In the genomic region with DNA sequence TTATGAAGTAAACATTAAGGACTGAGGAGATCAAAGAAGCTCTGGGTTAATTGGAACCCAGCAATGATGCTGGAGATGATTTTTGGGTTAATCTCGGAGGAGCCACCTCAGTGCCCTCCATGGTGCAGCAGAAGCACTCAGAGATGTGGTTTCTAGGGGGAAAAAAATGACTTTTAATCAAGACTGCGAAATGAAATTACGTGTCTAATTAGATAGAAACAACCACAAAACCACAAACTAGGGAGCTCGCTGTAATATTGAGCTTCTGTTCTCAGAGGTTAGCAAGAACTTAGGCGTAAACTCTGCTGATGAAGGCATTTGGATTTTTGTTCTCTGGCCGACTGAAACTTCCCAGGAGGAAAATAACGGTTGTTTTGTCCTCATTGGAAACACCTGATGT, we compare ENCODE assay signal across 16 cellular contexts.
DNase-seq lines count a peak whose midpoint lies in the region; ATAC-seq and TF ChIP-seq lines count a peak whose summit lies in the region.
"Had no signal": no experiment of that assay in that cellular context is flagged by ENCODE, and none has a peak within 500 bp of the region (broad histone marks: within the 10 kb centered on the region; RNA-seq: fewer than 3 reads in every experiment).

No MANE protein-coding gene starts in this region.

- H3K9me3 Mint-ChIP-seq in activated naive CD4-positive, alpha-beta T cell treated with anti-CD3 and anti-CD28 coated beads for 36 hours: no peaks in the 10 kb centered on the region
- no peaks in the 10 kb centered on the region for H3K9me3 Mint-ChIP-seq in activated T-helper 17 cell treated with anti-CD3 and anti-CD28 coated beads, Interleukin-2, amount 50 U/mL, for 72 hours
- H3K9me3 Mint-ChIP-seq in stimulated activated naive B cell treated with anti-CD40 and anti-IgM and Interleukin-4, amounts not matched to agents 10 μg/mL and 1 μg/mL and 100 μg/mL, for 72 hours: no peaks in the 10 kb centered on the region
- H3K9me3 Mint-ChIP-seq: memory B cell had no signal

- H3K4me3 Mint-ChIP-seq in activated naive CD4-positive, alpha-beta T cell treated with anti-CD3 and anti-CD28 coated beads for 36 hours: no peak overlapping the region
- H3K4me3 Mint-ChIP-seq in activated T-helper 17 cell treated with anti-CD3 and anti-CD28 coated beads, Interleukin-2, amount 50 U/mL, for 72 hours: peak overlapping the region; percentile 44
- no peak overlapping the region for H3K4me3 Mint-ChIP-seq in stimulated activated naive B cell treated with anti-CD40 and anti-IgM and Interleukin-4, amounts not matched to agents 10 μg/mL and 1 μg/mL and 100 μg/mL, for 72 hours
- H3K4me3 Mint-ChIP-seq: memory B cell had no signal

- RAD21 ChIA-PET in HCT116 (lab: Charles Lee; ENCODE audit: low non-redundant PET in 1 of 2, low total read pairs in 2 of 2, uncharacterized antibody in 2 of 2, unreplicated experiment in 2 of 2): no interaction called here

- H3K79me2 ChIP-seq in HCT116 (ENCODE audit: insufficient read depth, low read length): no peaks in the 10 kb centered on the region

- H3K27ac ChIP-seq in HCT116 (ENCODE audit: low read depth, low read length): peak overlapping the region; percentile 19; the same call in 1 of the 2 replicates
- H3K27ac ChIP-seq: heart right ventricle, stomach had no signal

- H3K27me3 Mint-ChIP-seq in activated naive CD4-positive, alpha-beta T cell treated with anti-CD3 and anti-CD28 coated beads for 36 hours (ENCODE audit: low read depth): peaks cover 20% of the 10 kb centered on the region
- peaks cover 19% of the 10 kb centered on the region for H3K27me3 Mint-ChIP-seq in activated T-helper 17 cell treated with anti-CD3 and anti-CD28 coated beads, Interleukin-2, amount 50 U/mL, for 72 hours
- peaks cover 17 to 25% of the 10 kb centered on the region in 2 donors for H3K27me3 Mint-ChIP-seq in stimulated activated naive B cell treated with anti-CD40 and anti-IgM and Interleukin-4, amounts not matched to agents 10 μg/mL and 1 μg/mL and 100 μg/mL, for 72 hours

- H3K4me3 ChIP-seq in HCT116 (replicated peaks in 1 of 2; ENCODE audit: low read depth in 1 of 2, low read length in 2 of 2): no peak overlapping the region
- H3K4me3 ChIP-seq: heart right ventricle, stomach had no signal

- no peak overlapping the region for H2AFZ ChIP-seq in HCT116 (ENCODE audit: low read depth, low read length, poor library complexity, severe bottlenecking)

- BruUV-seq in HCT116 (replicated peaks; lab: Mats Ljungman, UMichigan): no TSS peak

- H3K4me1 ChIP-seq in HCT116 (ENCODE audit: control insufficient read depth in 1 of 2, insufficient read depth in 2 of 2, low read length in 2 of 2): peaks cover 10 to 35% of the 10 kb centered on the region in 2 experiments
- H3K4me1 ChIP-seq: stomach had no signal

- H3K9me3 ChIP-seq in HCT116 (ENCODE audit: control insufficient read depth in 1 of 2, insufficient read depth in 1 of 2, low read depth in 1 of 2, low read length in 2 of 2): no peaks in the 10 kb centered on the region
- H3K9me3 ChIP-seq: stomach had no signal

- no peak overlapping the region for H3K27ac Mint-ChIP-seq in activated naive CD4-positive, alpha-beta T cell treated with anti-CD3 and anti-CD28 coated beads for 36 hours
- peak overlapping the region; percentile 77 for H3K27ac Mint-ChIP-seq in activated T-helper 17 cell treated with anti-CD3 and anti-CD28 coated beads, Interleukin-2, amount 50 U/mL, for 72 hours
- H3K27ac Mint-ChIP-seq in stimulated activated naive B cell treated with anti-CD40 and anti-IgM and Interleukin-4, amounts not matched to agents 10 μg/mL and 1 μg/mL and 100 μg/mL, for 72 hours: no peak overlapping the region
- H3K27ac Mint-ChIP-seq: memory B cell had no signal

- TF ChIP-seq RAD21 in HCT116 (IDR thresholded peaks at IDR 0.05; ENCODE audit: low read depth): no peak

- no peaks in the 10 kb centered on the region for H3K36me3 ChIP-seq in HCT116 (ENCODE audit: control insufficient read depth in 1 of 2, insufficient read depth in 2 of 2, low read length in 2 of 2)
- H3K36me3 ChIP-seq: heart right ventricle, stomach had no signal

- CTCF ChIA-PET in activated naive CD4-positive, alpha-beta T cell treated with anti-CD3 and anti-CD28 coated beads for 36 hours (lab: Charles Lee): interaction anchor here (0.7 to 1.4 kb wide), 3 partner anchors 52 to 1797 kb away, joined by 3 to 5 read pairs (median 3); no protein-coding TSS in a partner anchor
- CTCF ChIA-PET in HCT116 (lab: Charles Lee): no interaction called here

- ATAC-seq in HCT116 (no peak), HG03097 (IDR thresholded peaks at IDR 0.05; ENCODE audit: low FRiP score, unreplicated experiment) (no peak), HG03175 (IDR thresholded peaks at IDR 0.05; ENCODE audit: unreplicated experiment) (no peak)
- ATAC-seq in activated T-helper 17 cell treated with anti-CD3 and anti-CD28 coated beads, Interleukin-2, amount 50 U/mL, for 72 hours (replicated peaks): peak; percentile 87
- ATAC-seq in stimulated activated naive B cell treated with anti-CD40 and anti-IgM and Interleukin-4, amounts not matched to agents 10 μg/mL and 1 μg/mL and 100 μg/mL, for 72 hours (replicated peaks): peak; percentile 54 to 65
- ATAC-seq: heart right ventricle, PC-3 had no signal

- H3K9ac ChIP-seq in HCT116 (ENCODE audit: low read length): no peak overlapping the region

- DNase-seq in activated naive CD4-positive, alpha-beta T cell treated with anti-CD3 and anti-CD28 coated beads for 36 hours: peak; percentile 25
- DNase-seq in activated naive CD4-positive, alpha-beta T cell (lab: John Stamatoyannopoulos, UW): no peak
- DNase-seq in HCT116 (ENCODE audit: low read depth, low spot score) (no peak), SW 1271 (lab: John Stamatoyannopoulos, UW) (no peak)
- DNase-seq in stimulated activated naive B cell treated with anti-CD40 and anti-IgM and Interleukin-4, amounts not matched to agents 10 μg/mL and 1 μg/mL and 100 μg/mL, for 72 hours: no peak
- DNase-seq: effector CD8-positive, alpha-beta T cell; heart right ventricle; Karpas-422; NCI-H1417 treated with DMSO at 0.1 percent for 48 hours; NCI-H226; PC-3; stomach had no signal

- H3K4me2 ChIP-seq in HCT116 (ENCODE audit: low read length): peak overlapping the region; percentile 61

- H3K27me3 ChIP-seq in HCT116 (ENCODE audit: insufficient read depth, low read length): no peaks in the 10 kb centered on the region
- H3K27me3 ChIP-seq: heart right ventricle, stomach had no signal

- no peaks in the 10 kb centered on the region for H3K9me2 ChIP-seq in HCT116 (ENCODE audit: insufficient read depth)

- TF ChIP-seq POLR2A in HCT116 (IDR thresholded peaks at IDR 0.05; ENCODE audit: borderline replicate concordance, extremely low read depth, insufficient read depth, insufficient read length): no peak

- peaks cover 17% of the 10 kb centered on the region for H3K4me1 Mint-ChIP-seq in activated naive CD4-positive, alpha-beta T cell treated with anti-CD3 and anti-CD28 coated beads for 36 hours (ENCODE audit: low read depth)
- H3K4me1 Mint-ChIP-seq in activated T-helper 17 cell treated with anti-CD3 and anti-CD28 coated beads, Interleukin-2, amount 50 U/mL, for 72 hours: peaks cover 17% of the 10 kb centered on the region
- H3K4me1 Mint-ChIP-seq in stimulated activated naive B cell treated with anti-CD40 and anti-IgM and Interleukin-4, amounts not matched to agents 10 μg/mL and 1 μg/mL and 100 μg/mL, for 72 hours: no peaks in the 10 kb centered on the region

- no peaks in the 10 kb centered on the region for H3K36me3 Mint-ChIP-seq in activated naive CD4-positive, alpha-beta T cell treated with anti-CD3 and anti-CD28 coated beads for 36 hours (ENCODE audit: low read depth)
- H3K36me3 Mint-ChIP-seq in activated T-helper 17 cell treated with anti-CD3 and anti-CD28 coated beads, Interleukin-2, amount 50 U/mL, for 72 hours (ENCODE audit: low read depth): no peaks in the 10 kb centered on the region
- no peaks in the 10 kb centered on the region for H3K36me3 Mint-ChIP-seq in stimulated activated naive B cell treated with anti-CD40 and anti-IgM and Interleukin-4, amounts not matched to agents 10 μg/mL and 1 μg/mL and 100 μg/mL, for 72 hours
- H3K36me3 Mint-ChIP-seq: memory B cell had no signal

- POLR2A ChIA-PET in HCT116 (lab: Charles Lee): no interaction called here

- TF ChIP-seq CTCF in HCT116 (IDR thresholded peaks at IDR 0.05 in 2 of 3, conservative IDR thresholded peaks at IDR 0.05 in 1 of 3; ENCODE audit: borderline replicate concordance in 1 of 3, insufficient read depth in 1 of 3, low read depth in 2 of 3, low read length in 2 of 3): no peak

- intact Hi-C loops in activated naive CD4-positive, alpha-beta T cell treated with anti-CD3 and anti-CD28 coated beads for 36 hours (cut with micrococcal nuclease): loop anchor here (5.0 kb wide), 1 partner anchor 375 kb away; no protein-coding TSS in a partner anchor
- intact Hi-C loops in HCT116 (cut with micrococcal nuclease): no loop called here

- no peaks in the 10 kb centered on the region; the same call in 1 of the 2 replicates for H4K20me1 ChIP-seq in HCT116 (ENCODE audit: insufficient read depth)

TF ChIP-seq in HCT116, 20 proteins besides CTCF, POLR2A, EP300 and RAD21 (continues in another document):
- TF ChIP-seq, protein P1, sequence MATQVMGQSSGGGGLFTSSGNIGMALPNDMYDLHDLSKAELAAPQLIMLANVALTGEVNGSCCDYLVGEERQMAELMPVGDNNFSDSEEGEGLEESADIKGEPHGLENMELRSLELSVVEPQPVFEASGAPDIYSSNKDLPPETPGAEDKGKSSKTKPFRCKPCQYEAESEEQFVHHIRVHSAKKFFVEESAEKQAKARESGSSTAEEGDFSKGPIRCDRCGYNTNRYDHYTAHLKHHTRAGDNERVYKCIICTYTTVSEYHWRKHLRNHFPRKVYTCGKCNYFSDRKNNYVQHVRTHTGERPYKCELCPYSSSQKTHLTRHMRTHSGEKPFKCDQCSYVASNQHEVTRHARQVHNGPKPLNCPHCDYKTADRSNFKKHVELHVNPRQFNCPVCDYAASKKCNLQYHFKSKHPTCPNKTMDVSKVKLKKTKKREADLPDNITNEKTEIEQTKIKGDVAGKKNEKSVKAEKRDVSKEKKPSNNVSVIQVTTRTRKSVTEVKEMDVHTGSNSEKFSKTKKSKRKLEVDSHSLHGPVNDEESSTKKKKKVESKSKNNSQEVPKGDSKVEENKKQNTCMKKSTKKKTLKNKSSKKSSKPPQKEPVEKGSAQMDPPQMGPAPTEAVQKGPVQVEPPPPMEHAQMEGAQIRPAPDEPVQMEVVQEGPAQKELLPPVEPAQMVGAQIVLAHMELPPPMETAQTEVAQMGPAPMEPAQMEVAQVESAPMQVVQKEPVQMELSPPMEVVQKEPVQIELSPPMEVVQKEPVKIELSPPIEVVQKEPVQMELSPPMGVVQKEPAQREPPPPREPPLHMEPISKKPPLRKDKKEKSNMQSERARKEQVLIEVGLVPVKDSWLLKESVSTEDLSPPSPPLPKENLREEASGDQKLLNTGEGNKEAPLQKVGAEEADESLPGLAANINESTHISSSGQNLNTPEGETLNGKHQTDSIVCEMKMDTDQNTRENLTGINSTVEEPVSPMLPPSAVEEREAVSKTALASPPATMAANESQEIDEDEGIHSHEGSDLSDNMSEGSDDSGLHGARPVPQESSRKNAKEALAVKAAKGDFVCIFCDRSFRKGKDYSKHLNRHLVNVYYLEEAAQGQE (IDR thresholded peaks at IDR 0.05; ENCODE audit: low read depth): no peak

Comparison
In these comparisons a context has a peak if more than half of its experiments do, and no peak if none do; other contexts are left out.
1. ATAC-seq: peak in activated T-helper 17 cell treated with anti-CD3 and anti-CD28 coated beads, Interleukin-2, amount 50 U/mL, for 72 hours (single experiment) and stimulated activated naive B cell treated with anti-CD40 and anti-IgM and Interleukin-4, amounts not matched to agents 10 μg/mL and 1 μg/mL and 100 μg/mL, for 72 hours (2 of 2); none in HCT116 (single experiment), HG03097 (single experiment) and HG03175 (single experiment).